Comparison of ENCODE assay signal across 2 cellular contexts in genomic region chr6:20907486-20908071, GRCh38.
TF ChIP-seq lines count a peak whose summit lies in the region.

No MANE protein-coding gene starts in this region.

TF ChIP-seq in IMR-90, 13 proteins besides CTCF, POLR2A, EP300 and RAD21:
- TF ChIP-seq FOS (IDR thresholded peaks at IDR 0.05; ENCODE audit: low read depth, low read length) (no peak), MXI1 (IDR thresholded peaks at IDR 0.05; ENCODE audit: borderline replicate concordance, low read depth, low read length) (no peak), MAFK (IDR thresholded peaks at IDR 0.05; ENCODE audit: low read depth, low read length) (no peak), BHLHE40 (IDR thresholded peaks at IDR 0.05; ENCODE audit: low read depth, low read length) (no peak), RCOR1 (IDR thresholded peaks at IDR 0.05; ENCODE audit: insufficient replicate concordance, low read length) (no peak), ELK1 (IDR thresholded peaks at IDR 0.05; ENCODE audit: borderline replicate concordance, low read depth, low read length) (no peak), CHD1 (IDR thresholded peaks at IDR 0.05; ENCODE audit: low read depth, low read length) (no peak), CEBPB (IDR thresholded peaks at IDR 0.05; ENCODE audit: low read depth, low read length) (no peak), RFX5 (IDR thresholded peaks at IDR 0.05; ENCODE audit: low read depth, low read length) (no peak), SMC3 (IDR thresholded peaks at IDR 0.05; ENCODE audit: low read depth, low read length) (no peak), USF2 (IDR thresholded peaks at IDR 0.05; ENCODE audit: low read depth, low read length) (no peak), NFE2L2 (IDR thresholded peaks at IDR 0.05; ENCODE audit: low read depth, low read length) (no peak), MAZ (IDR thresholded peaks at IDR 0.05; ENCODE audit: borderline replicate concordance, low read depth, low read length) (no peak)

TF ChIP-seq in H1, 55 proteins besides CTCF, POLR2A, EP300 and RAD21:
- TF ChIP-seq JUND (IDR thresholded peaks at IDR 0.05; ENCODE audit: low read length) (no peak), HDAC6 (IDR thresholded peaks at IDR 0.05; ENCODE audit: low read depth, low read length) (no peak), USF2 (IDR thresholded peaks at IDR 0.05; ENCODE audit: low read length) (no peak), SIRT6 (IDR thresholded peaks at IDR 0.05; ENCODE audit: low read length) (no peak), HDAC2 (IDR thresholded peaks at IDR 0.05; ENCODE audit: borderline replicate concordance in 1 of 2, low read depth in 2 of 2, low read length in 2 of 2) (no peak), KDM5A (IDR thresholded peaks at IDR 0.05; ENCODE audit: low read length) (no peak), RNF2 (IDR thresholded peaks at IDR 0.05; ENCODE audit: borderline replicate concordance, low read depth, low read length, missing control alignments, poor library complexity, severe bottlenecking) (no peak)
